ENCODE assay signal across 20 cellular contexts in the genomic region with DNA sequence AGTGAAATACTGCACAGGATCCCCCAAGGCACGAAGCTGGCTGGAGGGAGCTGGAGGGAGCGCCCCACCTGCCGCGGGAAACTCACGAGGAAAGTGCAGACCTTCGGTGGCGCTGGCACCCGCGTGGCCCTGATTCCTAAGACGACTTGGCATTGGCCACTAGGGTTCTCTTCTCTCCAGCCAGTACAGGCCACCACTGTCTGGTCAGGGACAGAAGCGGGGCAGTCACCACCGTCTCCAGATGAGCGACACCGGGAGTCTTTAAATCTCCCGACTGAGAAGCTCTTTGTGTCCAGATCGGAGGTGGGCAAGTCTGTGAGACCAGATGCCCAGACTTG. TPM values are rescaled to one million over a fixed set of nuclear protein-coding genes. Genes with fewer than 3 reads are reported as not detected.
A peak's percentile ranks its signal among the peaks of the same experiment; 100 is the strongest.
DNase-seq lines count a peak whose midpoint lies in the region; ATAC-seq and TF ChIP-seq lines count a peak whose summit lies in the region.
"Had no signal": no experiment of that assay in that cellular context is flagged by ENCODE, and none has a peak within 500 bp of the region (broad histone marks: within the 10 kb centered on the region; RNA-seq: fewer than 3 reads in every experiment).

No MANE protein-coding gene starts in this region.

- peak overlapping the region; percentile 62 for H3K4me3 ChIP-seq in iPS-18c (ENCODE audit: insufficient read depth, low read depth, low read length)
- H3K4me3 ChIP-seq in WERI-Rb-1 (ENCODE audit: low read depth, low read length) = no peak overlapping the region
- H3K4me3 ChIP-seq: transverse colon had no signal

- H3K4me1 Mint-ChIP-seq in natural killer cell = peaks cover 11 to 12% of the 10 kb centered on the region in 2 donors
- peaks cover 18 to 21% of the 10 kb centered on the region in 2 donors for H3K4me1 Mint-ChIP-seq in natural killer cell treated with Interleukin-12 subunit alpha and Interleukin-12 subunit beta and Interleukin-15 and Interleukin-18, amount 100 ng/mL, for 72 hours (ENCODE audit: low read depth in 2 of 2)
- peaks cover 24% of the 10 kb centered on the region for H3K4me1 Mint-ChIP-seq in WTC11
- peaks cover 17 to 25% of the 10 kb centered on the region in 2 donors for H3K4me1 Mint-ChIP-seq in stimulated activated naive B cell treated with anti-CD40 and anti-IgM and Interleukin-4, amounts not matched to agents 10 μg/mL and 1 μg/mL and 100 μg/mL, for 72 hours

- POLR2A ChIA-PET in WTC11 (lab: Charles Lee) = no interaction called here

- intact Hi-C loops in natural killer cell (cut with micrococcal nuclease) = no loop called here

- H3K9me3 Mint-ChIP-seq in natural killer cell (peaks cover 0 to under 1% of the 10 kb centered on the region in 2 donors), WTC11 (peaks cover 8% of the 10 kb centered on the region)
- no peaks in the 10 kb centered on the region for H3K9me3 Mint-ChIP-seq in natural killer cell treated with Interleukin-12 subunit alpha and Interleukin-12 subunit beta and Interleukin-15 and Interleukin-18, amount 100 ng/mL, for 72 hours
- H3K9me3 Mint-ChIP-seq in stimulated activated naive B cell treated with anti-CD40 and anti-IgM and Interleukin-4, amounts not matched to agents 10 μg/mL and 1 μg/mL and 100 μg/mL, for 72 hours = peaks cover 1 to 3% of the 10 kb centered on the region in 2 donors

- no peak for ATAC-seq in natural killer cell
- no peak for ATAC-seq in natural killer cell treated with Interleukin-12 subunit alpha and Interleukin-12 subunit beta and Interleukin-15 and Interleukin-18, amount 100 ng/mL, for 72 hours
- peak; percentile 46 for ATAC-seq in WTC11
- ATAC-seq in stimulated activated naive B cell treated with anti-CD40 and anti-IgM and Interleukin-4, amounts not matched to agents 10 μg/mL and 1 μg/mL and 100 μg/mL, for 72 hours (replicated peaks) = peak in 1 of 2 donors; percentile 23
- no peak for ATAC-seq in HG02973 (IDR thresholded peaks at IDR 0.05; ENCODE audit: unreplicated experiment)
- ATAC-seq: left cardiac atrium had no signal

- no peak overlapping the region for H3K27ac Mint-ChIP-seq in natural killer cell
- no peak overlapping the region for H3K27ac Mint-ChIP-seq in natural killer cell treated with Interleukin-12 subunit alpha and Interleukin-12 subunit beta and Interleukin-15 and Interleukin-18, amount 100 ng/mL, for 72 hours
- no peak overlapping the region for H3K27ac Mint-ChIP-seq in WTC11
- H3K27ac Mint-ChIP-seq in stimulated activated naive B cell treated with anti-CD40 and anti-IgM and Interleukin-4, amounts not matched to agents 10 μg/mL and 1 μg/mL and 100 μg/mL, for 72 hours = peak overlapping the region; percentile 44
- H3K27ac Mint-ChIP-seq: activated T-helper 1 cell treated with anti-CD3 and anti-CD28 coated beads, Interleukin-12 subunit alpha, Interleukin-12 subunit beta, Interleukin-2, Interleukin-4 antibody, amounts not matched to agents 30 ng/mL and 10 ng/mL and 1 ng/mL, durations not matched to agents 14 hours and 24 hours and 36 hours had no signal

- DNase-seq in natural killer cell (no peak), WTC11 (ENCODE audit: low spot score) (no peak), hepatic stellate cell (ENCODE audit: low spot score) (no peak), WERI-Rb-1 (no peak)
- DNase-seq in natural killer cell treated with Interleukin-12 subunit alpha and Interleukin-12 subunit beta and Interleukin-15 and Interleukin-18, amount 100 ng/mL, for 72 hours (ENCODE audit: low spot score) = no peak
- DNase-seq in stimulated activated naive B cell treated with anti-CD40 and anti-IgM and Interleukin-4, amounts not matched to agents 10 μg/mL and 1 μg/mL and 100 μg/mL, for 72 hours = no peak
- DNase-seq: DMS79 treated with DMSO at 0.1 percent for 48 hours, foreskin fibroblast, hippocampal formation, Kasumi-1, left cardiac atrium, NCI-H1105, NCI-H2107, NCI-H524 treated with DMSO at 0.1 percent for 48 hours, transverse colon had no signal

- no peaks in the 10 kb centered on the region for H3K36me3 Mint-ChIP-seq in natural killer cell
- H3K36me3 Mint-ChIP-seq in natural killer cell treated with Interleukin-12 subunit alpha and Interleukin-12 subunit beta and Interleukin-15 and Interleukin-18, amount 100 ng/mL, for 72 hours = peaks cover 6% of the 10 kb centered on the region
- peaks cover 2% of the 10 kb centered on the region for H3K36me3 Mint-ChIP-seq in WTC11
- H3K36me3 Mint-ChIP-seq in stimulated activated naive B cell treated with anti-CD40 and anti-IgM and Interleukin-4, amounts not matched to agents 10 μg/mL and 1 μg/mL and 100 μg/mL, for 72 hours = peaks cover 1 to 3% of the 10 kb centered on the region in 2 donors

- TF ChIP-seq CTCF in natural killer cell (IDR thresholded peaks at IDR 0.05) = no peak
- no peak for TF ChIP-seq CTCF in WTC11 (IDR thresholded peaks at IDR 0.05)
- no peak for TF ChIP-seq CTCF in WERI-Rb-1 (IDR thresholded peaks at IDR 0.05; ENCODE audit: low read depth, low read length)

- H3K4me3 Mint-ChIP-seq in natural killer cell (peak overlapping the region; percentile 28), WTC11 (peak overlapping the region; percentile 59)
- no peak overlapping the region for H3K4me3 Mint-ChIP-seq in natural killer cell treated with Interleukin-12 subunit alpha and Interleukin-12 subunit beta and Interleukin-15 and Interleukin-18, amount 100 ng/mL, for 72 hours
- H3K4me3 Mint-ChIP-seq in stimulated activated naive B cell treated with anti-CD40 and anti-IgM and Interleukin-4, amounts not matched to agents 10 μg/mL and 1 μg/mL and 100 μg/mL, for 72 hours = peak overlapping the region; percentile 79 to 80
- H3K4me3 Mint-ChIP-seq: activated T-helper 1 cell treated with anti-CD3 and anti-CD28 coated beads, Interleukin-12 subunit alpha, Interleukin-12 subunit beta, Interleukin-2, Interleukin-4 antibody, amounts not matched to agents 30 ng/mL and 10 ng/mL and 1 ng/mL, durations not matched to agents 14 hours and 24 hours and 36 hours had no signal

- no peaks in the 10 kb centered on the region for H3K9me3 ChIP-seq in iPS-18c (ENCODE audit: control insufficient read depth, insufficient read depth, low read length)
- H3K9me3 ChIP-seq in WERI-Rb-1 (ENCODE audit: severe bottlenecking) = no peaks in the 10 kb centered on the region
- H3K9me3 ChIP-seq: transverse colon had no signal

- no peak overlapping the region for H3K27ac ChIP-seq in WERI-Rb-1
- H3K27ac ChIP-seq: epithelial cell of prostate, transverse colon had no signal

- H3K27me3 Mint-ChIP-seq in natural killer cell (ENCODE audit: low read depth in 2 of 2) = peaks cover 42 to 46% of the 10 kb centered on the region in 2 donors
- H3K27me3 Mint-ChIP-seq in natural killer cell treated with Interleukin-12 subunit alpha and Interleukin-12 subunit beta and Interleukin-15 and Interleukin-18, amount 100 ng/mL, for 72 hours = peaks cover 26% of the 10 kb centered on the region in 2 donors
- peaks cover 20% of the 10 kb centered on the region for H3K27me3 Mint-ChIP-seq in WTC11 (ENCODE audit: low read depth)
- H3K27me3 Mint-ChIP-seq in stimulated activated naive B cell treated with anti-CD40 and anti-IgM and Interleukin-4, amounts not matched to agents 10 μg/mL and 1 μg/mL and 100 μg/mL, for 72 hours = peaks cover 24 to 62% of the 10 kb centered on the region in 2 donors

- CTCF ChIA-PET in WTC11 (lab: Charles Lee) = interaction anchor here (0.6 to 2.4 kb wide), 5 partner anchors 10 to 75 kb away, joined by 3 to 11 read pairs (median 7); no protein-coding TSS in a partner anchor

- H3K27me3 ChIP-seq in WERI-Rb-1 (ENCODE audit: insufficient read depth, low read depth, severe bottlenecking) = peaks cover 3% of the 10 kb centered on the region

- H3K36me3 ChIP-seq in WERI-Rb-1 = no peaks in the 10 kb centered on the region
- H3K36me3 ChIP-seq: transverse colon had no signal

TF ChIP-seq in WTC11, 78 proteins besides CTCF, POLR2A, EP300 and RAD21 (continues in another document):
- TF ChIP-seq, protein P1, sequence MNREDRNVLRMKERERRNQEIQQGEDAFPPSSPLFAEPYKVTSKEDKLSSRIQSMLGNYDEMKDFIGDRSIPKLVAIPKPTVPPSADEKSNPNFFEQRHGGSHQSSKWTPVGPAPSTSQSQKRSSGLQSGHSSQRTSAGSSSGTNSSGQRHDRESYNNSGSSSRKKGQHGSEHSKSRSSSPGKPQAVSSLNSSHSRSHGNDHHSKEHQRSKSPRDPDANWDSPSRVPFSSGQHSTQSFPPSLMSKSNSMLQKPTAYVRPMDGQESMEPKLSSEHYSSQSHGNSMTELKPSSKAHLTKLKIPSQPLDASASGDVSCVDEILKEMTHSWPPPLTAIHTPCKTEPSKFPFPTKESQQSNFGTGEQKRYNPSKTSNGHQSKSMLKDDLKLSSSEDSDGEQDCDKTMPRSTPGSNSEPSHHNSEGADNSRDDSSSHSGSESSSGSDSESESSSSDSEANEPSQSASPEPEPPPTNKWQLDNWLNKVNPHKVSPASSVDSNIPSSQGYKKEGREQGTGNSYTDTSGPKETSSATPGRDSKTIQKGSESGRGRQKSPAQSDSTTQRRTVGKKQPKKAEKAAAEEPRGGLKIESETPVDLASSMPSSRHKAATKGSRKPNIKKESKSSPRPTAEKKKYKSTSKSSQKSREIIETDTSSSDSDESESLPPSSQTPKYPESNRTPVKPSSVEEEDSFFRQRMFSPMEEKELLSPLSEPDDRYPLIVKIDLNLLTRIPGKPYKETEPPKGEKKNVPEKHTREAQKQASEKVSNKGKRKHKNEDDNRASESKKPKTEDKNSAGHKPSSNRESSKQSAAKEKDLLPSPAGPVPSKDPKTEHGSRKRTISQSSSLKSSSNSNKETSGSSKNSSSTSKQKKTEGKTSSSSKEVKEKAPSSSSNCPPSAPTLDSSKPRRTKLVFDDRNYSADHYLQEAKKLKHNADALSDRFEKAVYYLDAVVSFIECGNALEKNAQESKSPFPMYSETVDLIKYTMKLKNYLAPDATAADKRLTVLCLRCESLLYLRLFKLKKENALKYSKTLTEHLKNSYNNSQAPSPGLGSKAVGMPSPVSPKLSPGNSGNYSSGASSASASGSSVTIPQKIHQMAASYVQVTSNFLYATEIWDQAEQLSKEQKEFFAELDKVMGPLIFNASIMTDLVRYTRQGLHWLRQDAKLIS (CRISPR knock-in tag; IDR thresholded peaks at IDR 0.05; ENCODE audit: borderline replicate concordance) = no peak
- TF ChIP-seq FOXP1 (CRISPR knock-in tag; IDR thresholded peaks at IDR 0.05; ENCODE audit: borderline replicate concordance) (no peak), NR1H2 (CRISPR knock-in tag; IDR thresholded peaks at IDR 0.05) (no peak), RELA (CRISPR knock-in tag; IDR thresholded peaks at IDR 0.05; ENCODE audit: borderline replicate concordance) (no peak), GRHL2 (CRISPR knock-in tag; IDR thresholded peaks at IDR 0.05; ENCODE audit: insufficient replicate concordance, severe bottlenecking) (no peak)

RNA-seq across cellular contexts. Expression of a gene that starts 19.2 kb away (rescaled TPM):
- total RNA-seq in natural killer cell (not detected), WTC11 (2021) (not detected in 3 replicates)
- total RNA-seq in natural killer cell treated with Interleukin-12 subunit alpha and Interleukin-12 subunit beta and Interleukin-15 and Interleukin-18, amount 100 ng/mL, for 72 hours = not detected
- total RNA-seq: activated T-helper 1 cell treated with anti-CD3 and anti-CD28 coated beads, Interleukin-12 subunit alpha, Interleukin-12 subunit beta, Interleukin-2, Interleukin-4 antibody, amounts not matched to agents 30 ng/mL and 10 ng/mL and 1 ng/mL, durations not matched to agents 14 hours and 24 hours and 36 hours; left cardiac atrium; renal cortical epithelial cell; transverse colon had no signal

RNA-seq across cellular contexts. Expression of a gene that starts 43.9 kb away (rescaled TPM):
- total RNA-seq in natural killer cell = 10 to 100 TPM; 13.5 to 21.1 (median 17.0) TPM
- 10 to 100 TPM in 1 of 2 donors, 1 to 10 TPM in 1; 4.3 to 30.6 TPM for total RNA-seq in natural killer cell treated with Interleukin-12 subunit alpha and Interleukin-12 subunit beta and Interleukin-15 and Interleukin-18, amount 100 ng/mL, for 72 hours
- total RNA-seq in WTC11 (2021) = 0.41 to 0.61 TPM (median 0.41 TPM) in 3 replicates
